8 cellular contexts compared by ENCODE assay signal in genomic region chr2:32933756-32934095, GRCh38. TPM values are rescaled to one million over a fixed set of nuclear protein-coding genes. Genes with fewer than 3 reads are reported as not detected.
"Had no signal": no experiment of that assay in that cellular context is flagged by ENCODE, and none has a peak within 500 bp of the region (broad histone marks: within the 10 kb centered on the region; RNA-seq: fewer than 3 reads in every experiment).

No MANE protein-coding gene starts in this region.

- H3K27ac ChIP-seq: GM23248 had no signal

- H3K4me3 ChIP-seq: GM23248 had no signal

- H3K9ac ChIP-seq: GM23248 had no signal

- DNase-seq: GM23248, GOT3, H9, HCEC 1CT, KG1 had no signal

- H2AFZ ChIP-seq: GM23248 had no signal

- FAIRE-seq: H54, HTR-8/SVneo had no signal

RNA-seq across cellular contexts. Expression of gene LTBP1, which starts 13.0 kb away (rescaled TPM):
- polyA plus RNA-seq: IgD-negative memory B cell had no signal
